20 cellular contexts compared by ENCODE assay signal in the genomic region with DNA sequence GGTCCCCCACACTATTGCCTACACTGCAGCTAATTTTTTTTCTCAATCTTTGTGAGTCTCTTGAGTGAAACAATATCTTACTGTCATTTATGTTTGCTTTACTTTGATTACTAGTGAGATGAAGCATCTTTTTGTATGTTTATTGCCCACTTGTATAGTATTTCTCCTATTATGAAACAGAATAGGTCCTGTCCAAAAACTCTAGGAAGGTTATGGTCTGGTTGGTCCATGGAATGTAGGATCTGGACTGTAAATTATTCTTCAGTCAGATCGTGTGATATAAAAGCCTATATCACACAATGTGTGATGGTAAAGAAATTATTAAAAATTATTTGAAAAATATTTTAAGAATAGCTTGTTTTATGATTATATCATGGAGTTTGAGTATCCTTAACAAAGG.
"Had no signal": no experiment of that assay in that cellular context is flagged by ENCODE, and none has a peak within 500 bp of the region (broad histone marks: within the 10 kb centered on the region; RNA-seq: fewer than 3 reads in every experiment).

No MANE protein-coding gene starts in this region.

- ATAC-seq: activated CD8-positive, alpha-beta memory T cell treated with anti-CD3 and anti-CD28 coated beads, Interleukin-2, amount 10 ng/mL, durations not matched to agents 7 days and 5 days; left lobe of liver; right lobe of liver had no signal

- H3K36me3 ChIP-seq: colonic mucosa, ovary, right lobe of liver, stomach had no signal

- H3K4me1 ChIP-seq: right lobe of liver had no signal

- H3K27ac Mint-ChIP-seq: activated CD4-positive, alpha-beta memory T cell treated with anti-CD3 and anti-CD28 coated beads, Interleukin-2, amount 10 ng/mL, durations not matched to agents 7 days and 5 days; activated CD8-positive, alpha-beta memory T cell treated with anti-CD3 and anti-CD28 coated beads, Interleukin-2, amount 10 ng/mL, durations not matched to agents 7 days and 5 days; T-helper 2 cell treated with Interferon-gamma antibody and Interleukin-4, amounts not matched to agents 5 μg/mL and 100 μg/mL, for 36 hours had no signal

- H3K27me3 ChIP-seq: colonic mucosa, ovary, right lobe of liver, stomach had no signal

- H3K4me3 ChIP-seq: colonic mucosa, ovary, right lobe of liver, smooth muscle cell, stomach had no signal

- H3K4me1 Mint-ChIP-seq: activated CD8-positive, alpha-beta memory T cell treated with anti-CD3 and anti-CD28 coated beads, Interleukin-2, amount 10 ng/mL, durations not matched to agents 7 days and 5 days had no signal

- H3K27ac ChIP-seq: colonic mucosa, right lobe of liver had no signal

- FAIRE-seq: endometrium, frontal cortex, keratinocyte had no signal

- H3K4me3 Mint-ChIP-seq: activated CD4-positive, alpha-beta memory T cell treated with anti-CD3 and anti-CD28 coated beads, Interleukin-2, amount 10 ng/mL, durations not matched to agents 7 days and 5 days; activated CD8-positive, alpha-beta memory T cell treated with anti-CD3 and anti-CD28 coated beads, Interleukin-2, amount 10 ng/mL, durations not matched to agents 7 days and 5 days; T-helper 2 cell treated with Interferon-gamma antibody and Interleukin-4, amounts not matched to agents 5 μg/mL and 100 μg/mL, for 36 hours had no signal

- H3K9me3 ChIP-seq: colonic mucosa, ovary, right lobe of liver, stomach had no signal

- H3K36me3 Mint-ChIP-seq: activated CD8-positive, alpha-beta memory T cell treated with anti-CD3 and anti-CD28 coated beads, Interleukin-2, amount 10 ng/mL, durations not matched to agents 7 days and 5 days had no signal

- DNase-seq: activated B cell treated with CpG ODN at 0.5 μM for 24 hours; activated CD4-positive, alpha-beta memory T cell treated with anti-CD3 and anti-CD28 coated beads, Interleukin-2, amount 10 ng/mL, durations not matched to agents 7 days and 5 days; activated CD4-positive, alpha-beta T cell treated with anti-CD3 and anti-CD28 coated beads for 48 hours; activated CD8-positive, alpha-beta memory T cell treated with anti-CD3 and anti-CD28 coated beads, Interleukin-2, amount 10 ng/mL, durations not matched to agents 7 days and 5 days; activated naive CD4-positive, alpha-beta T cell; activated naive CD8-positive, alpha-beta T cell treated with anti-CD3 and anti-CD28 coated beads for 36 hours; amygdala; central memory CD4-positive, alpha-beta T cell; colonic mucosa; erythroblast; ovary; right lobe of liver; stimulated activated CD4-positive, alpha-beta T cell treated with anti-CD3 and anti-CD28 coated beads, Interleukin-4, amount 100 ng/mL, for 1 hour; stomach had no signal

- H3K27me3 Mint-ChIP-seq: activated B cell treated with CpG ODN at 0.5 μM for 24 hours; activated CD4-positive, alpha-beta memory T cell treated with anti-CD3 and anti-CD28 coated beads, Interleukin-2, amount 10 ng/mL, durations not matched to agents 7 days and 5 days; activated CD8-positive, alpha-beta memory T cell treated with anti-CD3 and anti-CD28 coated beads, Interleukin-2, amount 10 ng/mL, durations not matched to agents 7 days and 5 days; activated naive CD8-positive, alpha-beta T cell treated with anti-CD3 and anti-CD28 coated beads for 36 hours had no signal

- H3K9me3 Mint-ChIP-seq: activated B cell treated with CpG ODN at 0.5 μM for 24 hours; activated naive CD8-positive, alpha-beta T cell treated with anti-CD3 and anti-CD28 coated beads for 36 hours; T-helper 2 cell treated with Interferon-gamma antibody and Interleukin-4, amounts not matched to agents 5 μg/mL and 100 μg/mL, for 36 hours had no signal
